1 cellular context compared by ENCODE assay signal in genomic region chr4:139083533-139084424, GRCh38.
TF ChIP-seq lines count a peak whose summit lies in the region.

No MANE protein-coding gene starts in this region.

TF ChIP-seq in HepG2, 621 proteins besides CTCF, POLR2A, EP300 and RAD21 (continued from another document):
- peak; percentile 90 for TF ChIP-seq ZNF687 (CRISPR knock-in tag; IDR thresholded peaks at IDR 0.05)
- TF ChIP-seq ZNF136 (CRISPR knock-in tag; IDR thresholded peaks at IDR 0.05; ENCODE audit: low read depth): no peak
- no peak for TF ChIP-seq TAF15 (IDR thresholded peaks at IDR 0.05; ENCODE audit: low read depth, low read length, poor library complexity, severe bottlenecking)
- TF ChIP-seq ZBTB43 (CRISPR knock-in tag; conservative IDR thresholded peaks at IDR 0.05): peak; percentile 71
- peak; percentile 87 to 90 for TF ChIP-seq HMGXB4 (CRISPR knock-in tag; IDR thresholded peaks at IDR 0.05; ENCODE audit: borderline replicate concordance in 1 of 2, low read depth in 1 of 2)
- TF ChIP-seq CCDC6 (CRISPR knock-in tag; IDR thresholded peaks at IDR 0.05): peak; percentile 78; the same call in 1 of the 2 replicates
- no peak for TF ChIP-seq HDAC6 (IDR thresholded peaks at IDR 0.05; ENCODE audit: low read depth, low read length)
- TF ChIP-seq SOX13 (IDR thresholded peaks at IDR 0.05): no peak
- TF ChIP-seq SOX13 (CRISPR knock-in tag; conservative IDR thresholded peaks at IDR 0.05 in 1 of 2, IDR thresholded peaks at IDR 0.05 in 1 of 2): peak in 1 of 2 experiments; percentile 19; a peak in 1 of 4 replicates
- peak; percentile 42 for TF ChIP-seq TFDP2 (CRISPR knock-in tag; IDR thresholded peaks at IDR 0.05)
- no peak for TF ChIP-seq RNF2 (conservative IDR thresholded peaks at IDR 0.05; ENCODE audit: low read depth)
- no peak for TF ChIP-seq ZNF703 (CRISPR knock-in tag; IDR thresholded peaks at IDR 0.05; ENCODE audit: borderline replicate concordance)
- TF ChIP-seq MEF2D (CRISPR knock-in tag; IDR thresholded peaks at IDR 0.05): 0 out of 2 replicates have a peak, but pooled peaks have one; percentile 34
- TF ChIP-seq REL (CRISPR knock-in tag; conservative IDR thresholded peaks at IDR 0.05): 0 out of 2 replicates have a peak, but pooled peaks have one; percentile 48
- no peak for TF ChIP-seq POLR2AphosphoS2 (IDR thresholded peaks at IDR 0.05; ENCODE audit: low read depth, low read length)
- TF ChIP-seq MTF2 (CRISPR knock-in tag; IDR thresholded peaks at IDR 0.05; ENCODE audit: borderline replicate concordance): no peak; the same call in 1 of the 2 replicates
- TF ChIP-seq AHDC1 (CRISPR knock-in tag; IDR thresholded peaks at IDR 0.05; ENCODE audit: borderline replicate concordance): peak; percentile 56
- TF ChIP-seq ZBTB34 (CRISPR knock-in tag; IDR thresholded peaks at IDR 0.05): peak; percentile 50; the same call in 1 of the 2 replicates
- no peak; the same call in 1 of the 2 replicates for TF ChIP-seq ZNF260 (CRISPR knock-in tag; IDR thresholded peaks at IDR 0.05; ENCODE audit: borderline replicate concordance, low read depth)
- peak; percentile 5; the same call in 1 of the 2 replicates for TF ChIP-seq GATA4 (IDR thresholded peaks at IDR 0.05; ENCODE audit: borderline replicate concordance, low read depth)
